ENCODE assay signal across 1 cellular context in the genomic region with DNA sequence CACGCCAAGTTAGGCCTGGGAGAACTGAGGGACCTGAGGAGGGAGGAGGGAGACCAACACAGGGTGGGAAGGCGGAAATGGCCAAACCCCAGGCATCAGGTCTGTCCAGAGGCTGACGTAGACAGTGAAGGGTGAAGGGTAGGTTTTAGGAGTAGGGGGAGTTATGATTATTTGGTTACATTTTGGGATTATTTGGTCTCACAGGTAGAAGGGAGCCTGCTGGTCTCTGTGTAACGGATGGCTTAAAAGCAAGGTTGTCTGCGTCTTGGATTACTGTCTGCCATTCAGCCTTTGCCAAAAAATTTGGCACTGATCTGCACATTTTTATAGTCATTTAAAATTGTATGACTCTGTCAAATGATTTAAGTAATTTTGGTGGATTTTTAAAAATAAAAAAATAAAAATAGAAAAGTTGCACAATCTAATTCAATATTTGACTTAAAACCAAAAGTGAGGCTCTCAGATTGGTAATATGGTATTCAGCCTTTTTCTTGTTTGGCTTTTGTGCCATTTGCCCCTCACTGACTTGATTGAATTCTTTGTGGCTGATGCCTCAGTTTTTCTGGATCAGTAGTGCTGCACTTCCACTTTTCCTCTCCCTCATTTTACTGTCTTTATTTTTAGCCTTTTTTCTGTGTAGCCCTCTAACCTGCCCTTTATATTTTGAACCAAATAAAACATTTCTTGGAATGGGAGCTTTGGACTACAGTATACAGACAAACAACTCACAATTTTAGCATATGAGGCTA.
TF ChIP-seq lines count a peak whose summit lies in the region.

No MANE protein-coding gene starts in this region.

TF ChIP-seq in HepG2, 621 proteins besides CTCF, POLR2A, EP300 and RAD21 (continued from another document):
- TF ChIP-seq ZNF512B (CRISPR knock-in tag; IDR thresholded peaks at IDR 0.05; ENCODE audit: borderline replicate concordance) (no peak), ZBTB8A (CRISPR knock-in tag; IDR thresholded peaks at IDR 0.05; ENCODE audit: borderline replicate concordance, low read depth) (no peak), ZFP36L2 (CRISPR knock-in tag; IDR thresholded peaks at IDR 0.05) (no peak), NFYC (CRISPR knock-in tag; IDR thresholded peaks at IDR 0.05) (no peak), ZBTB44 (CRISPR knock-in tag; IDR thresholded peaks at IDR 0.05) (no peak), RFX3 (CRISPR knock-in tag; IDR thresholded peaks at IDR 0.05) (no peak), ZNF746 (CRISPR knock-in tag; IDR thresholded peaks at IDR 0.05) (no peak), ATF3 (CRISPR knock-in tag; IDR thresholded peaks at IDR 0.05) (no peak), SOX6 (IDR thresholded peaks at IDR 0.05) (no peak), SOX6 (CRISPR knock-in tag; IDR thresholded peaks at IDR 0.05) (no peak)
- TF ChIP-seq, protein P1, sequence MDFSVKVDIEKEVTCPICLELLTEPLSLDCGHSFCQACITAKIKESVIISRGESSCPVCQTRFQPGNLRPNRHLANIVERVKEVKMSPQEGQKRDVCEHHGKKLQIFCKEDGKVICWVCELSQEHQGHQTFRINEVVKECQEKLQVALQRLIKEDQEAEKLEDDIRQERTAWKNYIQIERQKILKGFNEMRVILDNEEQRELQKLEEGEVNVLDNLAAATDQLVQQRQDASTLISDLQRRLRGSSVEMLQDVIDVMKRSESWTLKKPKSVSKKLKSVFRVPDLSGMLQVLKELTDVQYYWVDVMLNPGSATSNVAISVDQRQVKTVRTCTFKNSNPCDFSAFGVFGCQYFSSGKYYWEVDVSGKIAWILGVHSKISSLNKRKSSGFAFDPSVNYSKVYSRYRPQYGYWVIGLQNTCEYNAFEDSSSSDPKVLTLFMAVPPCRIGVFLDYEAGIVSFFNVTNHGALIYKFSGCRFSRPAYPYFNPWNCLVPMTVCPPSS (IDR thresholded peaks at IDR 0.05): no peak
- TF ChIP-seq, protein P2, sequence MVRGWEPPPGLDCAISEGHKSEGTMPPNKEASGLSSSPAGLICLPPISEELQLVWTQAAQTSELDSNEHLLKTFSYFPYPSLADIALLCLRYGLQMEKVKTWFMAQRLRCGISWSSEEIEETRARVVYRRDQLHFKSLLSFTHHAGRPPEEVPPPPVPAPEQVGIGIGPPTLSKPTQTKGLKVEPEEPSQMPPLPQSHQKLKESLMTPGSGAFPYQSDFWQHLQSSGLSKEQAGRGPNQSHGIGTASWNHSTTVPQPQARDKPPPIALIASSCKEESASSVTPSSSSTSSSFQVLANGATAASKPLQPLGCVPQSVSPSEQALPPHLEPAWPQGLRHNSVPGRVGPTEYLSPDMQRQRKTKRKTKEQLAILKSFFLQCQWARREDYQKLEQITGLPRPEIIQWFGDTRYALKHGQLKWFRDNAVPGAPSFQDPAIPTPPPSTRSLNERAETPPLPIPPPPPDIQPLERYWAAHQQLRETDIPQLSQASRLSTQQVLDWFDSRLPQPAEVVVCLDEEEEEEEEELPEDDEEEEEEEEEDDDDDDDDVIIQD (CRISPR knock-in tag; IDR thresholded peaks at IDR 0.05; ENCODE audit: low read depth): no peak
